19 cellular contexts compared by ENCODE assay signal in genomic region chr21:33938381-33938780, GRCh38. TPM values are rescaled to one million over a fixed set of nuclear protein-coding genes. Genes with fewer than 3 reads are reported as not detected.
A peak's percentile ranks its signal among the peaks of the same experiment; 100 is the strongest.
DNase-seq lines count a peak whose midpoint lies in the region; ATAC-seq and TF ChIP-seq lines count a peak whose summit lies in the region.
"Had no signal": no experiment of that assay in that cellular context is flagged by ENCODE, and none has a peak within 500 bp of the region (broad histone marks: within the 10 kb centered on the region; RNA-seq: fewer than 3 reads in every experiment).

No MANE protein-coding gene starts in this region.

- H3K4me3 Mint-ChIP-seq in T-helper 1 cell treated with Interleukin-12 subunit alpha and Interleukin-12 subunit beta and Interleukin-4 antibody, amounts not matched to agents 30 μg/mL and 1 μg/mL, for 36 hours: no peak overlapping the region
- no peak overlapping the region for H3K4me3 Mint-ChIP-seq in CD8-positive, alpha-beta T cell
- peak overlapping the region; percentile 26 for H3K4me3 Mint-ChIP-seq in activated CD4-positive, alpha-beta memory T cell treated with anti-CD3 and anti-CD28 coated beads for 36 hours
- H3K4me3 Mint-ChIP-seq in effector memory CD8-positive, alpha-beta T cell: peak overlapping the region; percentile 93 to 98
- H3K4me3 Mint-ChIP-seq: nephron progenitor cell had no signal

- H3K27me3 Mint-ChIP-seq in T-helper 1 cell treated with Interleukin-12 subunit alpha and Interleukin-12 subunit beta and Interleukin-4 antibody, amounts not matched to agents 30 μg/mL and 1 μg/mL, for 36 hours (ENCODE audit: low read depth): no peaks in the 10 kb centered on the region
- no peaks in the 10 kb centered on the region for H3K27me3 Mint-ChIP-seq in CD8-positive, alpha-beta T cell (ENCODE audit: low read depth)
- H3K27me3 Mint-ChIP-seq in activated CD4-positive, alpha-beta memory T cell treated with anti-CD3 and anti-CD28 coated beads for 36 hours: no peaks in the 10 kb centered on the region
- no peaks in the 10 kb centered on the region for H3K27me3 Mint-ChIP-seq in effector memory CD8-positive, alpha-beta T cell
- H3K27me3 Mint-ChIP-seq: B cell had no signal

- H3K4me1 Mint-ChIP-seq in T-helper 1 cell treated with Interleukin-12 subunit alpha and Interleukin-12 subunit beta and Interleukin-4 antibody, amounts not matched to agents 30 μg/mL and 1 μg/mL, for 36 hours (ENCODE audit: low read depth): peaks cover 51% of the 10 kb centered on the region
- H3K4me1 Mint-ChIP-seq in CD8-positive, alpha-beta T cell (ENCODE audit: low read depth): peaks cover 78% of the 10 kb centered on the region
- peaks cover 74% of the 10 kb centered on the region for H3K4me1 Mint-ChIP-seq in activated CD4-positive, alpha-beta memory T cell treated with anti-CD3 and anti-CD28 coated beads for 36 hours (ENCODE audit: low read depth)
- H3K4me1 Mint-ChIP-seq in effector memory CD8-positive, alpha-beta T cell (ENCODE audit: low read depth in 2 of 2): peaks cover 31 to 53% of the 10 kb centered on the region in 2 donors

- H3K36me3 ChIP-seq in CD8-positive, alpha-beta T cell (ENCODE audit: insufficient read depth, low read length): no peaks in the 10 kb centered on the region
- H3K36me3 ChIP-seq: prostate gland, tibial nerve had no signal

- peaks cover 42% of the 10 kb centered on the region for H3K36me3 Mint-ChIP-seq in T-helper 1 cell treated with Interleukin-12 subunit alpha and Interleukin-12 subunit beta and Interleukin-4 antibody, amounts not matched to agents 30 μg/mL and 1 μg/mL, for 36 hours (ENCODE audit: low read depth)
- H3K36me3 Mint-ChIP-seq in CD8-positive, alpha-beta T cell: peaks cover 41% of the 10 kb centered on the region
- H3K36me3 Mint-ChIP-seq in activated CD4-positive, alpha-beta memory T cell treated with anti-CD3 and anti-CD28 coated beads for 36 hours: peaks cover 7% of the 10 kb centered on the region
- H3K36me3 Mint-ChIP-seq in effector memory CD8-positive, alpha-beta T cell (ENCODE audit: insufficient read depth): peaks cover 40% of the 10 kb centered on the region

- no peak for TF ChIP-seq CTCF in CD8-positive, alpha-beta T cell (IDR thresholded peaks at IDR 0.05)

- intact Hi-C loops in CD8-positive, alpha-beta T cell (cut with DNase I, micrococcal nuclease): loop anchor here in 1 of 2 experiments (1.0 to 10.0 kb wide), 3 partner anchors 9 to 1106 kb away; partner anchors contain the start of gene RUNX1
- intact Hi-C loops in activated CD4-positive, alpha-beta memory T cell treated with anti-CD3 and anti-CD28 coated beads for 36 hours (cut with micrococcal nuclease): no loop called here

- peak overlapping the region; percentile 94 for H3K27ac Mint-ChIP-seq in T-helper 1 cell treated with Interleukin-12 subunit alpha and Interleukin-12 subunit beta and Interleukin-4 antibody, amounts not matched to agents 30 μg/mL and 1 μg/mL, for 36 hours
- peak overlapping the region; percentile 99 for H3K27ac Mint-ChIP-seq in CD8-positive, alpha-beta T cell
- peak overlapping the region; percentile 99 for H3K27ac Mint-ChIP-seq in activated CD4-positive, alpha-beta memory T cell treated with anti-CD3 and anti-CD28 coated beads for 36 hours
- peak overlapping the region; percentile 99 for H3K27ac Mint-ChIP-seq in effector memory CD8-positive, alpha-beta T cell
- H3K27ac Mint-ChIP-seq: B cell, nephron progenitor cell had no signal

- H3K4me1 ChIP-seq in CD8-positive, alpha-beta T cell (ENCODE audit: insufficient read depth, low read length): peaks cover 79% of the 10 kb centered on the region
- H3K4me1 ChIP-seq: prostate gland had no signal

- H3K4me3 ChIP-seq in CD8-positive, alpha-beta T cell (ENCODE audit: low read depth, low read length): no peak overlapping the region
- H3K4me3 ChIP-seq: PC-9, prostate gland, SK-N-MC, tibial nerve had no signal

- CTCF ChIA-PET in CD8-positive, alpha-beta T cell (lab: Charles Lee): interaction anchor here (3.7 to 5.8 kb wide), 3 partner anchors 9 to 410 kb away, joined by 17 to 53 read pairs (median 41); no protein-coding TSS in a partner anchor
- CTCF ChIA-PET in activated CD4-positive, alpha-beta memory T cell treated with anti-CD3 and anti-CD28 coated beads for 36 hours (lab: Charles Lee): interaction anchor here (1.4 to 4.3 kb wide), 5 partner anchors 9 to 410 kb away, joined by 4 to 38 read pairs (median 6); no protein-coding TSS in a partner anchor

- H3K27me3 ChIP-seq in CD8-positive, alpha-beta T cell (ENCODE audit: insufficient read depth, low read length): no peaks in the 10 kb centered on the region
- H3K27me3 ChIP-seq: tibial nerve had no signal

- DNase-seq in T-helper 1 cell: no peak
- DNase-seq in CD8-positive, alpha-beta T cell: no peak
- no peak for DNase-seq in activated CD4-positive, alpha-beta memory T cell treated with anti-CD3 and anti-CD28 coated beads for 36 hours
- DNase-seq in effector memory CD8-positive, alpha-beta T cell: no peak
- no peak for DNase-seq in germinal center (ENCODE audit: low spot score)
- no peak for DNase-seq in NCI-H1694 treated with DMSO at 0.1 percent for 48 hours (lab: John Stamatoyannopoulos, UW)
- DNase-seq in NCI-H446 treated with DMSO at 0.1 percent for 48 hours (lab: John Stamatoyannopoulos, UW): no peak
- DNase-seq: amniotic stem cell; effector CD4-positive, alpha-beta T cell; NCI-H2081 treated with DMSO at 0.1 percent for 48 hours; NCI-H524 treated with DMSO at 0.1 percent for 48 hours; nephron progenitor cell; PC-9 had no signal

- no peaks in the 10 kb centered on the region for H3K9me3 Mint-ChIP-seq in T-helper 1 cell treated with Interleukin-12 subunit alpha and Interleukin-12 subunit beta and Interleukin-4 antibody, amounts not matched to agents 30 μg/mL and 1 μg/mL, for 36 hours
- no peaks in the 10 kb centered on the region for H3K9me3 Mint-ChIP-seq in CD8-positive, alpha-beta T cell
- no peaks in the 10 kb centered on the region for H3K9me3 Mint-ChIP-seq in activated CD4-positive, alpha-beta memory T cell treated with anti-CD3 and anti-CD28 coated beads for 36 hours
- no peaks in the 10 kb centered on the region for H3K9me3 Mint-ChIP-seq in effector memory CD8-positive, alpha-beta T cell

- H3K27ac ChIP-seq in CD8-positive, alpha-beta T cell (ENCODE audit: low read depth, low read length): peak overlapping the region; percentile 34
- H3K27ac ChIP-seq: 22Rv1, PC-9, prostate gland, SK-N-MC had no signal

- no peak for ATAC-seq in CD8-positive, alpha-beta T cell
- ATAC-seq in effector memory CD8-positive, alpha-beta T cell (replicated peaks): peak; percentile 13

- no peaks in the 10 kb centered on the region for H3K9me3 ChIP-seq in CD8-positive, alpha-beta T cell (ENCODE audit: low read length)
- H3K9me3 ChIP-seq: prostate gland, tibial nerve had no signal

- POLR2A ChIA-PET in CD8-positive, alpha-beta T cell (lab: Charles Lee): interaction anchor here (0.8 to 9.6 kb wide), 5 partner anchors 10 to 154 kb away, joined by 3 to 251 read pairs (median 7); partner anchors contain the start of genes MRPS6 and SLC5A3
- POLR2A ChIA-PET in activated CD4-positive, alpha-beta memory T cell treated with anti-CD3 and anti-CD28 coated beads for 36 hours (lab: Charles Lee): interaction anchor here (0.6 to 9.6 kb wide), 5 partner anchors 10 to 1084 kb away, joined by 3 to 128 read pairs (median 8); partner anchors contain the start of genes MRPS6 and SLC5A3

RNA-seq across cellular contexts. Expression of gene ATP5PO, which starts 22.8 kb away (rescaled TPM):
- 100 to 1,000 TPM; 129 to 143 TPM for total RNA-seq in CD8-positive, alpha-beta T cell
- 100 to 1,000 TPM; 208 to 210 TPM for total RNA-seq in activated CD4-positive, alpha-beta memory T cell treated with anti-CD3 and anti-CD28 coated beads for 36 hours

Comparison
In these comparisons a context has a peak if more than half of its experiments do, and no peak if none do; other contexts are left out.
1. H3K4me3 Mint-ChIP-seq: peak in activated CD4-positive, alpha-beta memory T cell treated with anti-CD3 and anti-CD28 coated beads for 36 hours (single experiment) and effector memory CD8-positive, alpha-beta T cell (2 of 2); none in T-helper 1 cell treated with Interleukin-12 subunit alpha and Interleukin-12 subunit beta and Interleukin-4 antibody, amounts not matched to agents 30 μg/mL and 1 μg/mL, for 36 hours (single experiment) and CD8-positive, alpha-beta T cell (single experiment).
2. Peak in every context shown above with its lines, with median percentiles within 50 percentile points of each other: H3K27ac Mint-ChIP-seq.